ENCODE assay signal across 9 cellular contexts in genomic region chrX:50813843-50814661, GRCh38. TPM values are rescaled to one million over a fixed set of nuclear protein-coding genes. Genes with fewer than 3 reads are reported as not detected.
DNase-seq lines count a peak whose midpoint lies in the region; ATAC-seq, FAIRE-seq and TF ChIP-seq lines count a peak whose summit lies in the region.
"Had no signal": no experiment of that assay in that cellular context is flagged by ENCODE, and none has a peak within 500 bp of the region (broad histone marks: within the 10 kb centered on the region; RNA-seq: fewer than 3 reads in every experiment).

Gene SHROOM4, minus strand, starts transcription at chrX:50814194. Its CDS starts 176 bp downstream, at chrX:50814018.

- peaks cover 0 to 3% of the 10 kb centered on the region in 2 donors for H3K4me1 ChIP-seq in lung (ENCODE audit: control insufficient read depth in 2 of 2, insufficient read depth in 2 of 2, low read length in 2 of 2)
- H3K4me1 ChIP-seq in suprapubic skin: peaks cover 3% of the 10 kb centered on the region

- H3K4me3 ChIP-seq in lung (peak within 1 kb of the TSS; percentile 33), suprapubic skin (peak within 1 kb of the TSS; percentile 56)

- peak; percentile 73 for ATAC-seq in lung (ENCODE audit: insufficient read depth, low FRiP score)

- DNase-seq in activated naive CD4-positive, alpha-beta T cell treated with anti-CD3 and anti-CD28 coated beads for 36 hours: no peak
- DNase-seq in activated naive CD4-positive, alpha-beta T cell (lab: John Stamatoyannopoulos, UW): no peak
- DNase-seq in endothelial cell (ENCODE audit: low spot score): peak; percentile 52
- DNase-seq in lung (ENCODE audit: low spot score): peak; percentile 48
- DNase-seq in suprapubic skin (ENCODE audit: low spot score in 2 of 2): no peak
- no peak for DNase-seq in activated CD8-positive, alpha-beta memory T cell treated with anti-CD3 and anti-CD28 coated beads, Interleukin-2, amount 50 U/mL, for 48 hours
- DNase-seq in H54 (ENCODE audit: insufficient read length, low spot score): no peak
- no peak for DNase-seq in cerebellar cortex (ENCODE audit: low spot score)
- DNase-seq: DND-41 had no signal

- intact Hi-C loops in activated naive CD4-positive, alpha-beta T cell treated with anti-CD3 and anti-CD28 coated beads for 36 hours (cut with micrococcal nuclease): no loop called here

- H3K36me3 Mint-ChIP-seq in activated naive CD4-positive, alpha-beta T cell treated with anti-CD3 and anti-CD28 coated beads for 36 hours (ENCODE audit: low read depth): no peaks in the 10 kb centered on the region
- peaks cover 5% of the 10 kb centered on the region for H3K36me3 Mint-ChIP-seq in endothelial cell (ENCODE audit: low read depth, unreplicated experiment)

- peak within 1 kb of the TSS; percentile 78 to 93 for H3K27ac ChIP-seq in lung (ENCODE audit: low read depth in 1 of 2, low read length in 1 of 2)
- no peak within 1 kb of the TSS for H3K27ac ChIP-seq in suprapubic skin

- H3K9me3 Mint-ChIP-seq in activated naive CD4-positive, alpha-beta T cell treated with anti-CD3 and anti-CD28 coated beads for 36 hours: no peaks in the 10 kb centered on the region
- H3K9me3 Mint-ChIP-seq in endothelial cell (ENCODE audit: unreplicated experiment): no peaks in the 10 kb centered on the region

- WGBS in lung, 2 donors: 0 to 28% methylated on average over 36 to 47 of the region's 47 CpGs
- 32% methylated on average over 47 of the region's 47 CpGs for WGBS in suprapubic skin

- peaks cover 0 to 8% of the 10 kb centered on the region in 2 donors for H3K9me3 ChIP-seq in lung (ENCODE audit: control insufficient read depth in 2 of 2, insufficient read depth in 1 of 2, low read length in 1 of 2)
- no peaks in the 10 kb centered on the region for H3K9me3 ChIP-seq in suprapubic skin

- peaks cover 38% of the 10 kb centered on the region for H3K27me3 Mint-ChIP-seq in activated naive CD4-positive, alpha-beta T cell treated with anti-CD3 and anti-CD28 coated beads for 36 hours (ENCODE audit: low read depth)
- peaks cover 1% of the 10 kb centered on the region for H3K27me3 Mint-ChIP-seq in endothelial cell (ENCODE audit: unreplicated experiment)

- CTCF ChIA-PET in activated naive CD4-positive, alpha-beta T cell treated with anti-CD3 and anti-CD28 coated beads for 36 hours (lab: Charles Lee): interaction anchor here (0.6 kb wide), 1 partner anchor 931 kb away, joined by 3 read pairs; no protein-coding TSS in a partner anchor

- FAIRE-seq in H54 (lab: Jason Lieb, UNC): no peak

- peaks cover 7% of the 10 kb centered on the region for H3K4me1 Mint-ChIP-seq in activated naive CD4-positive, alpha-beta T cell treated with anti-CD3 and anti-CD28 coated beads for 36 hours (ENCODE audit: low read depth)
- H3K4me1 Mint-ChIP-seq in endothelial cell (ENCODE audit: unreplicated experiment): peaks cover 4% of the 10 kb centered on the region

- H3K27ac Mint-ChIP-seq in activated naive CD4-positive, alpha-beta T cell treated with anti-CD3 and anti-CD28 coated beads for 36 hours: no peak within 1 kb of the TSS
- no peak within 1 kb of the TSS for H3K27ac Mint-ChIP-seq in endothelial cell (ENCODE audit: unreplicated experiment)

- TF ChIP-seq CTCF in endothelial cell (IDR thresholded peaks at IDR 0.05; ENCODE audit: unreplicated experiment) (no peak), lung (IDR thresholded peaks at IDR 0.05; ENCODE audit: control extremely low read depth, extremely low read depth) (no peak), suprapubic skin (IDR thresholded peaks at IDR 0.05) (no peak)

- H3K4me3 Mint-ChIP-seq in activated naive CD4-positive, alpha-beta T cell treated with anti-CD3 and anti-CD28 coated beads for 36 hours: peak within 1 kb of the TSS; percentile 48
- peak within 1 kb of the TSS; percentile 89 for H3K4me3 Mint-ChIP-seq in endothelial cell (ENCODE audit: unreplicated experiment)

- H3K36me3 ChIP-seq in lung (ENCODE audit: control insufficient read depth in 2 of 2, insufficient read depth in 2 of 2, low read length in 2 of 2) (no peaks in the 10 kb centered on the region), suprapubic skin (no peaks in the 10 kb centered on the region)

- H3K27me3 ChIP-seq in lung (ENCODE audit: control insufficient read depth, insufficient read depth): peaks cover 5% of the 10 kb centered on the region
- no peaks in the 10 kb centered on the region for H3K27me3 ChIP-seq in suprapubic skin

- TF ChIP-seq EP300 in suprapubic skin (IDR thresholded peaks at IDR 0.05): no peak

- TF ChIP-seq POLR2A in suprapubic skin (IDR thresholded peaks at IDR 0.05) (no peak), H54 (IDR thresholded peaks at IDR 0.05; ENCODE audit: low read depth, low read length) (no peak)

RNA-seq across cellular contexts. Expression of gene SHROOM4, which starts in this region (rescaled TPM):
- total RNA-seq in activated naive CD4-positive, alpha-beta T cell treated with anti-CD3 and anti-CD28 coated beads for 36 hours: not detected
- total RNA-seq in endothelial cell (ENCODE audit: unreplicated experiment): 35.8 TPM
- 10 to 100 TPM; 28.0 to 63.3 TPM for total RNA-seq in lung
- polyA plus RNA-seq in lung: 1 to 10 TPM; 6.8 to 9.8 TPM
- 1 to 10 TPM; 2.3 to 10.0 (median 4.4) TPM for total RNA-seq in suprapubic skin

Comparison
In these comparisons a context has a peak if more than half of its experiments do, and no peak if none do; other contexts are left out.
1. DNase-seq: peak in endothelial cell (single experiment) and lung (single experiment); none in activated naive CD4-positive, alpha-beta T cell treated with anti-CD3 and anti-CD28 coated beads for 36 hours (single experiment), activated naive CD4-positive, alpha-beta T cell (0 of 4), suprapubic skin (0 of 2), activated CD8-positive, alpha-beta memory T cell treated with anti-CD3 and anti-CD28 coated beads, Interleukin-2, amount 50 U/mL, for 48 hours (single experiment), H54 (single experiment) and cerebellar cortex (single experiment).